ENCODE assay signal across 22 cellular contexts in genomic region chr13:79477968-79478367, GRCh38. TPM values are rescaled to one million over a fixed set of nuclear protein-coding genes. Genes with fewer than 3 reads are reported as not detected.
A peak's percentile ranks its signal among the peaks of the same experiment; 100 is the strongest.
DNase-seq lines count a peak whose midpoint lies in the region; ATAC-seq, FAIRE-seq and TF ChIP-seq lines count a peak whose summit lies in the region.
"Had no signal": no experiment of that assay in that cellular context is flagged by ENCODE, and none has a peak within 500 bp of the region (broad histone marks: within the 10 kb centered on the region; RNA-seq: fewer than 3 reads in every experiment).

No MANE protein-coding gene starts in this region.

- H3F3A ChIP-seq in Loucy (ENCODE audit: low read depth), result peaks cover 7% of the 10 kb centered on the region; the same call in 1 of the 2 replicates

- no peak overlapping the region for H3K27ac ChIP-seq in DND-41 (ENCODE audit: low read length)
- H3K27ac ChIP-seq in small intestine (ENCODE audit: low read depth in 1 of 2, low read length in 1 of 2), result no peak overlapping the region
- H3K27ac ChIP-seq: hepatocyte, upper lobe of left lung had no signal

- H3K36me3 ChIP-seq in DND-41 (ENCODE audit: insufficient read depth, low read length), result no peaks in the 10 kb centered on the region
- no peaks in the 10 kb centered on the region for H3K36me3 ChIP-seq in Loucy (ENCODE audit: insufficient read depth, low read length)
- H3K36me3 ChIP-seq in small intestine (ENCODE audit: control insufficient read depth in 2 of 2, insufficient read depth in 2 of 2, low read length in 2 of 2), result no peaks in the 10 kb centered on the region
- H3K36me3 ChIP-seq: upper lobe of left lung had no signal

- H3K4me1 Mint-ChIP-seq in T-helper 17 cell, result peaks cover 29% of the 10 kb centered on the region

- no peak overlapping the region for H3K27ac Mint-ChIP-seq in T-helper 17 cell
- H3K27ac Mint-ChIP-seq: activated CD8-positive, alpha-beta memory T cell treated with anti-CD3 and anti-CD28 coated beads, Interleukin-2, amount 10 ng/mL, durations not matched to agents 7 days and 5 days; effector memory CD8-positive, alpha-beta T cell; stimulated activated naive CD8-positive, alpha-beta T cell treated with anti-CD3 and anti-CD28 coated beads, Interleukin-15, Interleukin-2, amounts not matched to agents 100 ng/mL and 50 ng/mL, for 24 hours had no signal

- no peak for DNase-seq in DND-41
- peak; percentile 52 for DNase-seq in globus pallidus (ENCODE audit: low spot score)
- peak; percentile 59 for DNase-seq in midbrain (lab: John Stamatoyannopoulos, UW)
- DNase-seq in small intestine, result no peak
- DNase-seq in T-helper 17 cell, result no peak
- no peak for DNase-seq in NOMO-1 treated with DMSO at 0.1 percent for 48 hours (lab: John Stamatoyannopoulos, UW; ENCODE audit: unreplicated experiment)
- DNase-seq: activated CD8-positive, alpha-beta memory T cell treated with anti-CD3 and anti-CD28 coated beads, Interleukin-2, amount 10 ng/mL, durations not matched to agents 7 days and 5 days; activated effector memory CD4-positive, alpha-beta T cell treated with Interleukin-2 at 50 U/mL for 16 hours; CD8-positive, alpha-beta memory T cell; effector memory CD8-positive, alpha-beta T cell; Karpas-422; kidney glomerular epithelial cell; NCI-H1105; upper lobe of left lung had no signal

- H2AFZ ChIP-seq in DND-41 (ENCODE audit: low read depth, low read length) (no peak overlapping the region), Loucy (ENCODE audit: low read length) (no peak overlapping the region)
- H2AFZ ChIP-seq: hepatocyte had no signal

- WGBS in small intestine, 3 donors, result 76 to 96% (median 88%) methylated on average over 3 of the region's 3 CpGs

- H3K4me3 ChIP-seq in DND-41 (ENCODE audit: low read depth in 1 of 2, low read length in 2 of 2) (no peak overlapping the region), Loucy (ENCODE audit: low read length, poor library complexity, severe bottlenecking) (no peak overlapping the region), small intestine (ENCODE audit: low read depth in 1 of 2, low read length in 2 of 2) (no peak overlapping the region)
- H3K4me3 ChIP-seq: hepatocyte, upper lobe of left lung had no signal

- H3K4me3 Mint-ChIP-seq in T-helper 17 cell, result no peak overlapping the region
- H3K4me3 Mint-ChIP-seq: activated CD8-positive, alpha-beta memory T cell treated with anti-CD3 and anti-CD28 coated beads, Interleukin-2, amount 10 ng/mL, durations not matched to agents 7 days and 5 days; central memory CD8-positive, alpha-beta T cell; effector memory CD8-positive, alpha-beta T cell; stimulated activated naive CD8-positive, alpha-beta T cell treated with anti-CD3 and anti-CD28 coated beads, Interleukin-15, Interleukin-2, amounts not matched to agents 100 ng/mL and 50 ng/mL, for 24 hours had no signal

- H3K9ac ChIP-seq in DND-41 (ENCODE audit: low read depth, low read length) (no peak overlapping the region), Loucy (ENCODE audit: low read depth, low read length, poor library complexity, severe bottlenecking) (no peak overlapping the region)

- ATAC-seq in DND-41 (ENCODE audit: insufficient read depth, low read depth) (no peak), GM18868 (IDR thresholded peaks at IDR 0.05; ENCODE audit: unreplicated experiment) (no peak), T-helper 17 cell (no peak)
- ATAC-seq: activated CD4-positive, CD25-positive, alpha-beta regulatory T cell treated with anti-CD3 and anti-CD28 coated beads, Interleukin-2, amount 50 U/mL, for 24 hours; activated CD8-positive, alpha-beta memory T cell treated with anti-CD3 and anti-CD28 coated beads, Interleukin-2, amount 10 ng/mL, durations not matched to agents 7 days and 5 days; effector memory CD8-positive, alpha-beta T cell; sciatic nerve had no signal

- no peak for FAIRE-seq in small intestine (lab: Jason Lieb, UNC)
- FAIRE-seq: GM18507 had no signal

- H3K27me3 ChIP-seq in DND-41 (ENCODE audit: insufficient read depth, low read length, poor library complexity) (no peaks in the 10 kb centered on the region), Loucy (ENCODE audit: insufficient read depth, low read length, poor library complexity, severe bottlenecking) (no peaks in the 10 kb centered on the region), small intestine (ENCODE audit: control insufficient read depth in 2 of 2, insufficient read depth in 2 of 2, low read length in 2 of 2) (no peaks in the 10 kb centered on the region)
- H3K27me3 ChIP-seq: hepatocyte had no signal

- H3K9me3 ChIP-seq in DND-41 (ENCODE audit: insufficient read depth, low read length, severe bottlenecking) (no peaks in the 10 kb centered on the region), Loucy (ENCODE audit: insufficient read depth, low read depth, low read length) (no peaks in the 10 kb centered on the region), small intestine (ENCODE audit: control insufficient read depth, low read depth) (no peaks in the 10 kb centered on the region), T-helper 17 cell (ENCODE audit: control insufficient read depth, low read length, poor library complexity, severe bottlenecking) (no peaks in the 10 kb centered on the region)
- H3K9me3 ChIP-seq: upper lobe of left lung had no signal

- TF ChIP-seq CTCF in DND-41 (IDR thresholded peaks at IDR 0.05; ENCODE audit: borderline replicate concordance, extremely low read depth, low read length, poor library complexity, severe bottlenecking), result peak; percentile 24
- TF ChIP-seq CTCF in Loucy (conservative IDR thresholded peaks at IDR 0.05; ENCODE audit: low read length), result peak; percentile 32

- H3K79me2 ChIP-seq in DND-41 (ENCODE audit: insufficient read depth, low read length) (peaks cover 16% of the 10 kb centered on the region), Loucy (ENCODE audit: insufficient read depth, low read length) (no peaks in the 10 kb centered on the region)

- no peak overlapping the region for H3K4me2 ChIP-seq in DND-41 (ENCODE audit: insufficient read depth, low read length)
- H3K4me2 ChIP-seq in Loucy (ENCODE audit: low read depth, low read length, poor library complexity, severe bottlenecking), result no peak overlapping the region
- H3K4me2 ChIP-seq: hepatocyte had no signal

- H3K27me3 Mint-ChIP-seq in T-helper 17 cell, result no peaks in the 10 kb centered on the region
- H3K27me3 Mint-ChIP-seq: central memory CD8-positive, alpha-beta T cell; effector memory CD8-positive, alpha-beta T cell had no signal

- H3K36me3 Mint-ChIP-seq in T-helper 17 cell (ENCODE audit: low read depth), result peaks cover 4% of the 10 kb centered on the region

- peaks cover 11% of the 10 kb centered on the region for H3K4me1 ChIP-seq in DND-41 (ENCODE audit: insufficient read depth, low read length)
- no peaks in the 10 kb centered on the region for H3K4me1 ChIP-seq in Loucy (ENCODE audit: insufficient read depth, low read length, poor library complexity, severe bottlenecking)
- H3K4me1 ChIP-seq in small intestine (ENCODE audit: control insufficient read depth in 2 of 2, insufficient read depth in 1 of 2, low read depth in 1 of 2, low read length in 1 of 2), result no peaks in the 10 kb centered on the region

- no peaks in the 10 kb centered on the region for H3K9me2 ChIP-seq in Loucy (replicated peaks; ENCODE audit: low read depth, low read length)

- H4K20me1 ChIP-seq in DND-41 (ENCODE audit: insufficient read depth, low read length) (0 out of 2 replicates have a peak, but pooled peaks cover 2% of the 10 kb centered on the region), Loucy (ENCODE audit: insufficient read depth, low read length, poor library complexity, severe bottlenecking) (no peaks in the 10 kb centered on the region)

RNA-seq across cellular contexts. Expression of gene NDFIP2, which starts 3.0 kb away (rescaled TPM):
- polyA plus RNA-seq in small intestine, result 10 to 100 TPM; 34.6 to 59.3 (median 37.0) TPM
- total RNA-seq in T-helper 17 cell, result 1 to 10 TPM in 1 of 2 donors, under 1 TPM in 1; 0.60 to 3.9 TPM

Comparison
In these comparisons a context has a peak if more than half of its experiments do, and no peak if none do; other contexts are left out.
1. DNase-seq: peak in globus pallidus (single experiment) and midbrain (single experiment); none in DND-41 (single experiment), small intestine (single experiment), T-helper 17 cell (0 of 3) and NOMO-1 treated with DMSO at 0.1 percent for 48 hours (single experiment).